Comparison of ENCODE assay signal across 16 cellular contexts in genomic region chr7:98056580-98056979, GRCh38. TPM values are rescaled to one million over a fixed set of nuclear protein-coding genes. Genes with fewer than 3 reads are reported as not detected.
DNase-seq lines count a peak whose midpoint lies in the region; ATAC-seq, FAIRE-seq and TF ChIP-seq lines count a peak whose summit lies in the region.
"Had no signal": no experiment of that assay in that cellular context is flagged by ENCODE, and none has a peak within 500 bp of the region (broad histone marks: within the 10 kb centered on the region; RNA-seq: fewer than 3 reads in every experiment).

No MANE protein-coding gene starts in this region.

- H2AK5ac ChIP-seq in IMR-90 (ENCODE audit: low read depth, low read length), result no peak overlapping the region

- no peak overlapping the region for H2BK20ac ChIP-seq in IMR-90 (ENCODE audit: low read depth, low read length)

- no peaks in the 10 kb centered on the region for H3K79me1 ChIP-seq in IMR-90 (ENCODE audit: low read depth in 1 of 2, low read length in 2 of 2)

- TF ChIP-seq POLR2A in IMR-90 (IDR thresholded peaks at IDR 0.05; ENCODE audit: low read depth, low read length), result no peak
- TF ChIP-seq POLR2A in HepG2 (IDR thresholded peaks at IDR 0.05; ENCODE audit: insufficient read depth in 1 of 2, low read depth in 2 of 2, low read length in 2 of 2), result no peak

- no peak for DNase-seq in IMR-90
- DNase-seq in RWPE2 (ENCODE audit: low spot score), result peak; percentile 75
- DNase-seq in ureter (ENCODE audit: low spot score), result peak; percentile 54
- no peak for DNase-seq in HepG2 (ENCODE audit: low spot score)
- no peak for DNase-seq in NCI-H187 treated with DMSO at 0.1 percent for 48 hours (lab: John Stamatoyannopoulos, UW)
- no peak for DNase-seq in COR-L47 (lab: John Stamatoyannopoulos, UW)
- DNase-seq: KG1, MV-4-11, NCI-H187, NCI-H446 treated with DMSO at 0.1 percent for 48 hours, OCI-M1 had no signal

- no CpG with 5 or more reads among the region's 9 CpGs for WGBS in IMR-90 (ENCODE audit: extremely low coverage in 2 of 2, insufficient read length in 1 of 2), 2 experiments
- 21% methylated on average over 9 of the region's 9 CpGs for WGBS in HepG2 (ENCODE audit: low lambda C conversion rate)

- H3K27me3 ChIP-seq in IMR-90 (ENCODE audit: control insufficient read depth, insufficient read depth, low read length), result peaks cover 2% of the 10 kb centered on the region; the same call in 1 of the 2 replicates
- no peaks in the 10 kb centered on the region for H3K27me3 ChIP-seq in RWPE2 (ENCODE audit: insufficient read depth, poor library complexity, severe bottlenecking)
- peaks cover 4 to 21% of the 10 kb centered on the region in 2 experiments; a peak in 4 of 5 replicates for H3K27me3 ChIP-seq in HepG2 (ENCODE audit: control insufficient read depth in 1 of 2, insufficient read depth in 2 of 2, low read length in 2 of 2)

- CTCF ChIA-PET in IMR-90 (lab: Yijun Ruan, JAX), result no interaction called here
- CTCF ChIA-PET in HepG2 (lab: Yijun Ruan, JAX; ENCODE audit: low intra/inter-chr PET ratio, low total read pairs), result no interaction called here

- no peak overlapping the region for H2BK5ac ChIP-seq in IMR-90 (ENCODE audit: low read depth, low read length, poor library complexity, severe bottlenecking)

- dilution Hi-C loops in IMR-90 (cut with HindIII; ENCODE audit: low sequenced_read_pairs, unreplicated experiment), result no loop called here

- POLR2A ChIA-PET in IMR-90 (lab: Charles Lee; ENCODE audit: unreplicated experiment) (no interaction called here), HepG2 (lab: Yijun Ruan, JAX) (no interaction called here)

- in situ Hi-C loops in IMR-90 (cut with MboI; ENCODE audit: low sequenced_read_pairs) (no loop called here), HepG2 (cut with HindIII; ENCODE audit: extremely low pct_ligation_motif_present, low pct_unique_long_range_greater_than_20kb) (no loop called here)

- no peak overlapping the region for H2BK120ac ChIP-seq in IMR-90 (ENCODE audit: low read depth, low read length)

- TF ChIP-seq CTCF in IMR-90 (conservative IDR thresholded peaks at IDR 0.05; ENCODE audit: low read depth, low read length) (no peak), RWPE2 (IDR thresholded peaks at IDR 0.05; ENCODE audit: poor library complexity, severe bottlenecking) (no peak), HepG2 (CRISPR knock-in tag; IDR thresholded peaks at IDR 0.05) (no peak)

- H3K27ac ChIP-seq in IMR-90 (ENCODE audit: insufficient read depth, low read length) (no peak overlapping the region), RWPE2 (ENCODE audit: poor library complexity, severe bottlenecking) (peak overlapping the region; percentile 39), HepG2 (ENCODE audit: extremely low read length, insufficient read depth, low read length) (no peak overlapping the region)
- H3K27ac ChIP-seq: C4-2B had no signal

- H4K20me1 ChIP-seq in IMR-90 (ENCODE audit: insufficient read depth, low read length) (no peaks in the 10 kb centered on the region), HepG2 (ENCODE audit: insufficient read depth, low read length) (no peaks in the 10 kb centered on the region)

- H2AK9ac ChIP-seq in IMR-90 (replicated peaks; ENCODE audit: low read depth, low read length, poor library complexity), result no peak overlapping the region

- H3K36me3 ChIP-seq in IMR-90 (ENCODE audit: control insufficient read depth, insufficient read depth, low read length), result no peaks in the 10 kb centered on the region
- H3K36me3 ChIP-seq in RWPE2 (ENCODE audit: low read depth), result no peaks in the 10 kb centered on the region
- no peaks in the 10 kb centered on the region for H3K36me3 ChIP-seq in HepG2 (replicated peaks in 1 of 2; ENCODE audit: control insufficient read depth in 1 of 2, insufficient read depth in 2 of 2, low read length in 2 of 2)
- H3K36me3 ChIP-seq: HAP-1 had no signal

- TF ChIP-seq RAD21 in IMR-90 (IDR thresholded peaks at IDR 0.05; ENCODE audit: low read length), result no peak
- TF ChIP-seq RAD21 in HepG2 (CRISPR knock-in tag; IDR thresholded peaks at IDR 0.05), result no peak

- H3K9ac ChIP-seq in IMR-90 (ENCODE audit: low read depth, low read length) (no peak overlapping the region), HepG2 (ENCODE audit: insufficient read depth, low read depth, low read length) (no peak overlapping the region)

- H3K4me3 ChIP-seq in IMR-90 (ENCODE audit: insufficient read depth, low read depth, low read length), result no peak overlapping the region
- no peak overlapping the region for H3K4me3 ChIP-seq in RWPE2 (ENCODE audit: severe bottlenecking)
- H3K4me3 ChIP-seq in HepG2 (replicated peaks in 1 of 3; ENCODE audit: insufficient read depth in 1 of 3, low read depth in 2 of 3, low read length in 3 of 3), result no peak overlapping the region
- H3K4me3 ChIP-seq: HAP-1 had no signal

- intact Hi-C loops in IMR-90 (cut with micrococcal nuclease) (no loop called here), HepG2 (cut with micrococcal nuclease; ENCODE audit: unreplicated experiment) (no loop called here)

- H3K4me2 ChIP-seq in IMR-90 (ENCODE audit: low read depth, low read length) (no peak overlapping the region), HepG2 (ENCODE audit: low read depth, low read length) (no peak overlapping the region)

- H3K9me3 ChIP-seq in IMR-90 (ENCODE audit: control insufficient read depth, insufficient read depth, low read length) (no peaks in the 10 kb centered on the region), RWPE2 (ENCODE audit: severe bottlenecking) (no peaks in the 10 kb centered on the region), HepG2 (ENCODE audit: low read length) (no peaks in the 10 kb centered on the region)
- H3K9me3 ChIP-seq: HAP-1 had no signal

- no peak overlapping the region for H3K18ac ChIP-seq in IMR-90 (ENCODE audit: low read depth, low read length)

- H3K4ac ChIP-seq in IMR-90 (ENCODE audit: low read depth, low read length), result no peak overlapping the region

- H2BK15ac ChIP-seq in IMR-90 (ENCODE audit: low read depth, low read length), result no peak overlapping the region

- no peak overlapping the region for H3K14ac ChIP-seq in IMR-90 (replicated peaks; ENCODE audit: low read depth, low read length)

- H4K5ac ChIP-seq in IMR-90 (ENCODE audit: low read depth, low read length), result no peak overlapping the region

- H3K4me1 ChIP-seq in IMR-90 (ENCODE audit: control insufficient read depth, insufficient read depth, low read length) (no peaks in the 10 kb centered on the region), RWPE2 (ENCODE audit: insufficient read depth, poor library complexity, severe bottlenecking) (peaks cover 20% of the 10 kb centered on the region), HepG2 (ENCODE audit: insufficient read depth, low read length) (no peaks in the 10 kb centered on the region)
- H3K4me1 ChIP-seq: HAP-1 had no signal

- H3K23ac ChIP-seq in IMR-90 (ENCODE audit: low read depth, low read length), result no peak overlapping the region

- no peaks in the 10 kb centered on the region for H3K9me1 ChIP-seq in IMR-90 (ENCODE audit: insufficient read depth, low read length)

- ATAC-seq in IMR-90 (ENCODE audit: low read depth), result no peak
- ATAC-seq in RWPE2 (ENCODE audit: low read depth), result peak; percentile 97
- ATAC-seq in esophagus mucosa, result peak; percentile 93
- no peak for ATAC-seq in HepG2
- ATAC-seq in HG02588 (IDR thresholded peaks at IDR 0.05; ENCODE audit: unreplicated experiment), result no peak

- FAIRE-seq in HepG2 (lab: Jason Lieb, UNC), result no peak
- FAIRE-seq: G401.6 had no signal

- no peak for TF ChIP-seq EP300 in HepG2 (IDR thresholded peaks at IDR 0.05; ENCODE audit: low read depth in 2 of 2, low read length in 2 of 2)
- TF ChIP-seq EP300 in HepG2 (CRISPR knock-in tag; IDR thresholded peaks at IDR 0.05; ENCODE audit: borderline replicate concordance), result no peak

- no peak overlapping the region for H4K91ac ChIP-seq in IMR-90 (ENCODE audit: insufficient read depth, low read depth, low read length)

- H4K8ac ChIP-seq in IMR-90 (ENCODE audit: low read depth in 2 of 2, low read length in 2 of 2), result no peak overlapping the region

- H3K56ac ChIP-seq in IMR-90 (ENCODE audit: extremely low read depth, insufficient read depth, low read length), result no peak overlapping the region

- H2AFZ ChIP-seq in IMR-90 (replicated peaks; ENCODE audit: low read length, poor library complexity), result peak overlapping the region; percentile 58
- no peak overlapping the region for H2AFZ ChIP-seq in HepG2 (ENCODE audit: low read length)

- no TSS peak for BruUV-seq in IMR-90 (replicated peaks; lab: Mats Ljungman, UMichigan)
- no TSS peak for BruUV-seq in HepG2 (replicated peaks; lab: Mats Ljungman, UMichigan)

- no peaks in the 10 kb centered on the region for H3K79me2 ChIP-seq in HepG2 (ENCODE audit: insufficient read depth, low read length)

RNA-seq across cellular contexts. Expression of gene LMTK2, which starts 50.1 kb away (rescaled TPM):
- total RNA-seq in IMR-90 (2012; rRNA removed), result 5.0 and 5.3 TPM in 2 replicates
- polyA plus RNA-seq in IMR-90 (2012; rRNA removed), result 4.2 and 4.4 TPM in 2 replicates
- polyA plus RNA-seq in IMR-90 (2012; cell fraction: cytosol; rRNA removed), result 1.9 and 2.9 TPM in 2 replicates
- polyA plus RNA-seq in IMR-90 (2012; cell fraction: nucleus; rRNA removed; ENCODE audit: low replicate concordance), result 7.0 and 7.3 TPM in 2 replicates
- total RNA-seq in esophagus mucosa, result 17.5 TPM
- 34.1 TPM for total RNA-seq in ureter
- 8.1 and 9.5 TPM in 2 replicates for total RNA-seq in HepG2 (2016; rRNA removed; fragmentation: Illumina TruSeq; extraction: Trizol)
- total RNA-seq in HepG2 (2016; cell fraction: cytosol; rRNA removed; fragmentation: Illumina TruSeq; extraction: Trizol; ENCODE audit: low read depth), result 2.7 and 3.2 TPM in 2 replicates
- total RNA-seq in HepG2 (2016; cell fraction: insoluble cytoplasmic fraction; rRNA removed; fragmentation: Illumina TruSeq; extraction: Trizol), result 6.1 and 10.1 TPM in 2 replicates
- 6.2 and 7.5 TPM in 2 replicates for total RNA-seq in HepG2 (2016; cell fraction: membrane; rRNA removed; fragmentation: Illumina TruSeq; extraction: Trizol)
- 14.1 and 16.3 TPM in 2 replicates for total RNA-seq in HepG2 (2016; cell fraction: nucleus; rRNA removed; fragmentation: Illumina TruSeq; extraction: Trizol)
- polyA plus RNA-seq in HepG2 (2011; rRNA removed), result 11.7 and 12.1 TPM in 2 replicates
- 7.9 and 8.0 TPM in 2 replicates for polyA plus RNA-seq in HepG2 (2011; cell fraction: cytosol; rRNA removed)
- polyA plus RNA-seq in HepG2 (2011; cell fraction: nucleus; rRNA removed), result 16.6 and 18.4 TPM in 2 replicates
- 10.0 and 10.9 TPM in 2 replicates for polyA plus RNA-seq in HepG2 (2012)
- 0.40 and 0.69 TPM in 2 replicates for polyA plus RNA-seq in HepG2 (2016; cell fraction: cytosol; fragmentation: Illumina TruSeq; extraction: Trizol; ENCODE audit: low read depth)
- polyA plus RNA-seq in HepG2 (2016; cell fraction: insoluble cytoplasmic fraction; fragmentation: Illumina TruSeq; extraction: Trizol; ENCODE audit: low read depth), result 4.0 and 4.3 TPM in 2 replicates
- 0.68 and 0.84 TPM in 2 replicates for polyA plus RNA-seq in HepG2 (2016; cell fraction: membrane; fragmentation: Illumina TruSeq; extraction: Trizol; ENCODE audit: low read depth)
- 19.4 and 20.9 TPM in 2 replicates for polyA plus RNA-seq in HepG2 (2016; cell fraction: nucleus; fragmentation: Illumina TruSeq; extraction: Trizol; ENCODE audit: insufficient read depth, low read depth)
- 19.1 and 27.7 TPM in 2 replicates for polyA minus RNA-seq in HepG2 (2011; rRNA and poly(A)+ RNA removed; ENCODE audit: low replicate concordance)
- polyA minus RNA-seq in HepG2 (2011; cell fraction: cytosol; rRNA and poly(A)+ RNA removed), result 24.0 and 26.3 TPM in 2 replicates
- 19.1 and 20.0 TPM in 2 replicates for polyA minus RNA-seq in HepG2 (2011; cell fraction: nucleus; rRNA and poly(A)+ RNA removed)

Comparison
In these comparisons a context has a peak if more than half of its experiments do, and no peak if none do; other contexts are left out.
1. ATAC-seq: peak in RWPE2 (single experiment) and esophagus mucosa (single experiment); none in IMR-90 (single experiment), HepG2 (single experiment) and HG02588 (single experiment).
2. DNase-seq: peak in RWPE2 (single experiment) and ureter (single experiment); none in IMR-90 (single experiment), HepG2 (single experiment), NCI-H187 treated with DMSO at 0.1 percent for 48 hours (single experiment) and COR-L47 (single experiment).